In genomic region chr6:107627928-107628327, GRCh38 we compare ENCODE assay signal across 22 cellular contexts.
DNase-seq lines count a peak whose midpoint lies in the region; ATAC-seq and TF ChIP-seq lines count a peak whose summit lies in the region.
"Had no signal": no experiment of that assay in that cellular context is flagged by ENCODE, and none has a peak within 500 bp of the region (broad histone marks: within the 10 kb centered on the region; RNA-seq: fewer than 3 reads in every experiment).

No MANE protein-coding gene starts in this region.

- H3K4me2 ChIP-seq in GM23338, result peak overlapping the region; percentile 4; the same call in 1 of the 2 replicates
- no peak overlapping the region for H3K4me2 ChIP-seq in MM.1S (ENCODE audit: low read depth, low read length)
- H3K4me2 ChIP-seq: A549, PC-9 had no signal

- H3K27me3 Mint-ChIP-seq in GM23338 (ENCODE audit: insufficient read depth, low read depth, poor library complexity) (peaks cover 6% of the 10 kb centered on the region), neural crest cell (ENCODE audit: low read depth) (no peaks in the 10 kb centered on the region)
- H3K27me3 Mint-ChIP-seq in activated T-helper 1 cell treated with anti-CD3 and anti-CD28 coated beads, Interleukin-12 subunit alpha, Interleukin-12 subunit beta, Interleukin-2, Interleukin-4 antibody, amounts not matched to agents 30 ng/mL and 10 ng/mL and 1 ng/mL, durations not matched to agents 14 hours and 24 hours and 36 hours (ENCODE audit: insufficient read depth), result peaks cover 42% of the 10 kb centered on the region

- no peaks in the 10 kb centered on the region for H3K9me2 ChIP-seq in GM23338 (ENCODE audit: insufficient read depth)
- no peaks in the 10 kb centered on the region for H3K9me2 ChIP-seq in MM.1S (replicated peaks; ENCODE audit: insufficient read depth, low read length)

- peaks cover 37% of the 10 kb centered on the region for H3K4me1 ChIP-seq in GM23338 (ENCODE audit: insufficient read depth)
- no peaks in the 10 kb centered on the region for H3K4me1 ChIP-seq in MM.1S (ENCODE audit: low read length)

- no peak for TF ChIP-seq CTCF in GM23338 (conservative IDR thresholded peaks at IDR 0.05; ENCODE audit: low read depth in 2 of 2)
- TF ChIP-seq CTCF in dorsolateral prefrontal cortex (IDR thresholded peaks at IDR 0.05 in 54 of 56, conservative IDR thresholded peaks at IDR 0.05 in 2 of 56; ENCODE audit: low read depth in 1 of 56, partially characterized antibody in 56 of 56), result no peak
- no peak for TF ChIP-seq CTCF in neural crest cell (conservative IDR thresholded peaks at IDR 0.05)
- TF ChIP-seq CTCF in MM.1S (IDR thresholded peaks at IDR 0.05; ENCODE audit: low read length), result no peak

- no peaks in the 10 kb centered on the region for H3K9me3 ChIP-seq in MM.1S (replicated peaks; ENCODE audit: insufficient read depth, low read length)
- H3K9me3 ChIP-seq: A549 had no signal

- H3K27ac Mint-ChIP-seq in GM23338, result no peak overlapping the region
- peak overlapping the region; percentile 92 for H3K27ac Mint-ChIP-seq in neural crest cell (ENCODE audit: unreplicated experiment)
- no peak overlapping the region for H3K27ac Mint-ChIP-seq in activated T-helper 1 cell treated with anti-CD3 and anti-CD28 coated beads, Interleukin-12 subunit alpha, Interleukin-12 subunit beta, Interleukin-2, Interleukin-4 antibody, amounts not matched to agents 30 ng/mL and 10 ng/mL and 1 ng/mL, durations not matched to agents 14 hours and 24 hours and 36 hours
- H3K27ac Mint-ChIP-seq: B cell, CD14-positive monocyte, IgD-negative memory B cell had no signal

- H2AFZ ChIP-seq in GM23338 (no peak overlapping the region), MM.1S (ENCODE audit: low read length) (no peak overlapping the region)
- H2AFZ ChIP-seq: PC-9 had no signal

- ATAC-seq in GM23338, result no peak
- ATAC-seq: A549 had no signal

- H3K9ac ChIP-seq in MM.1S (ENCODE audit: low read length), result no peak overlapping the region

- intact Hi-C loops in dorsolateral prefrontal cortex (cut with DNase I), result no loop called here
- intact Hi-C loops in activated T-helper 1 cell treated with anti-CD3 and anti-CD28 coated beads, Interleukin-12 subunit alpha, Interleukin-12 subunit beta, Interleukin-2, Interleukin-4 antibody, amounts not matched to agents 30 ng/mL and 10 ng/mL and 1 ng/mL, durations not matched to agents 14 hours and 24 hours and 36 hours (cut with micrococcal nuclease), result no loop called here

- H3K27ac ChIP-seq in GM23338 (ENCODE audit: low read depth) (no peak overlapping the region), dorsolateral prefrontal cortex (peak overlapping the region in 34 of 59 donors; percentile 3 to 67 (median 33)), MM.1S (ENCODE audit: low read length) (no peak overlapping the region)
- H3K27ac ChIP-seq: A549, PC-9 had no signal

- DNase-seq in GM23338 (ENCODE audit: low spot score), result no peak
- peak; percentile 22 for DNase-seq in NCI-H2227 (lab: John Stamatoyannopoulos, UW; ENCODE audit: unreplicated experiment)
- DNase-seq in dorsolateral prefrontal cortex, result no peak
- DNase-seq in neural crest cell (ENCODE audit: low read depth, low spot score), result no peak
- no peak for DNase-seq in NCI-H1694 treated with DMSO at 0.1 percent for 48 hours (lab: John Stamatoyannopoulos, UW)
- no peak for DNase-seq in MM.1S
- DNase-seq in activated T-helper 1 cell treated with anti-CD3 and anti-CD28 coated beads, Interleukin-12 subunit alpha, Interleukin-12 subunit beta, Interleukin-2, Interleukin-4 antibody, amounts not matched to agents 30 ng/mL and 10 ng/mL and 1 ng/mL, durations not matched to agents 14 hours and 24 hours and 36 hours (ENCODE audit: low spot score), result no peak
- DNase-seq: EL, GF-D8, HCEC 1CT, MV-4-11, NCI-H1105 treated with DMSO at 0.1 percent for 48 hours, NCI-H187, NCI-H446, NCI-H526 treated with DMSO at 0.1 percent for 48 hours, RPMI8226, SHP77 had no signal

- no peaks in the 10 kb centered on the region for H3F3A ChIP-seq in GM23338 (replicated peaks; ENCODE audit: low read depth)
- H3F3A ChIP-seq in MM.1S (ENCODE audit: insufficient read depth, low read length), result no peaks in the 10 kb centered on the region

- H3K9me3 Mint-ChIP-seq in GM23338, result no peaks in the 10 kb centered on the region
- H3K9me3 Mint-ChIP-seq in neural crest cell, result no peaks in the 10 kb centered on the region
- no peaks in the 10 kb centered on the region for H3K9me3 Mint-ChIP-seq in activated T-helper 1 cell treated with anti-CD3 and anti-CD28 coated beads, Interleukin-12 subunit alpha, Interleukin-12 subunit beta, Interleukin-2, Interleukin-4 antibody, amounts not matched to agents 30 ng/mL and 10 ng/mL and 1 ng/mL, durations not matched to agents 14 hours and 24 hours and 36 hours
- H3K9me3 Mint-ChIP-seq: IgD-negative memory B cell had no signal

- no peak overlapping the region for H3K4me3 ChIP-seq in GM23338
- H3K4me3 ChIP-seq in dorsolateral prefrontal cortex, result no peak overlapping the region
- no peak overlapping the region for H3K4me3 ChIP-seq in MM.1S (ENCODE audit: low read length)
- H3K4me3 ChIP-seq: A549, PC-9 had no signal

- H3K4me3 Mint-ChIP-seq in GM23338 (no peak overlapping the region), neural crest cell (no peak overlapping the region)
- no peak overlapping the region for H3K4me3 Mint-ChIP-seq in activated T-helper 1 cell treated with anti-CD3 and anti-CD28 coated beads, Interleukin-12 subunit alpha, Interleukin-12 subunit beta, Interleukin-2, Interleukin-4 antibody, amounts not matched to agents 30 ng/mL and 10 ng/mL and 1 ng/mL, durations not matched to agents 14 hours and 24 hours and 36 hours
- H3K4me3 Mint-ChIP-seq: B cell, CD14-positive monocyte, IgD-negative memory B cell had no signal

- no peaks in the 10 kb centered on the region for H3K36me3 Mint-ChIP-seq in GM23338 (ENCODE audit: low read depth)
- no peaks in the 10 kb centered on the region for H3K36me3 Mint-ChIP-seq in neural crest cell (ENCODE audit: low read depth)
- no peaks in the 10 kb centered on the region for H3K36me3 Mint-ChIP-seq in activated T-helper 1 cell treated with anti-CD3 and anti-CD28 coated beads, Interleukin-12 subunit alpha, Interleukin-12 subunit beta, Interleukin-2, Interleukin-4 antibody, amounts not matched to agents 30 ng/mL and 10 ng/mL and 1 ng/mL, durations not matched to agents 14 hours and 24 hours and 36 hours (ENCODE audit: low read depth)
- H3K36me3 Mint-ChIP-seq: CD14-positive monocyte had no signal

- H3K79me2 ChIP-seq in GM23338 (replicated peaks; ENCODE audit: insufficient read depth), result no peaks in the 10 kb centered on the region
- H3K79me2 ChIP-seq in MM.1S (ENCODE audit: low read length), result no peaks in the 10 kb centered on the region

- H3K4me1 Mint-ChIP-seq in GM23338 (peaks cover 46% of the 10 kb centered on the region), neural crest cell (peaks cover 39% of the 10 kb centered on the region)
- H3K4me1 Mint-ChIP-seq in activated T-helper 1 cell treated with anti-CD3 and anti-CD28 coated beads, Interleukin-12 subunit alpha, Interleukin-12 subunit beta, Interleukin-2, Interleukin-4 antibody, amounts not matched to agents 30 ng/mL and 10 ng/mL and 1 ng/mL, durations not matched to agents 14 hours and 24 hours and 36 hours (ENCODE audit: low read depth), result no peaks in the 10 kb centered on the region
- H3K4me1 Mint-ChIP-seq: B cell, CD14-positive monocyte had no signal

- peaks cover 13% of the 10 kb centered on the region for H3K27me3 ChIP-seq in GM23338 (ENCODE audit: insufficient read depth)
- H3K27me3 ChIP-seq in dorsolateral prefrontal cortex, result no peaks in the 10 kb centered on the region
- H3K27me3 ChIP-seq in MM.1S (replicated peaks; ENCODE audit: insufficient read depth, low read length), result no peaks in the 10 kb centered on the region

- H3K36me3 ChIP-seq in GM23338 (ENCODE audit: insufficient read depth), result no peaks in the 10 kb centered on the region
- no peaks in the 10 kb centered on the region for H3K36me3 ChIP-seq in MM.1S (replicated peaks; ENCODE audit: insufficient read depth, low read length)

- H4K20me1 ChIP-seq in GM23338 (replicated peaks; ENCODE audit: insufficient read depth) (no peaks in the 10 kb centered on the region), MM.1S (ENCODE audit: insufficient read depth, low read length) (no peaks in the 10 kb centered on the region)

TF ChIP-seq in GM23338, 12 proteins besides CTCF, POLR2A, EP300 and RAD21:
- TF ChIP-seq ZNF114 (CRISPR knock-in tag; IDR thresholded peaks at IDR 0.05) (no peak), CREB1 (CRISPR knock-in tag; IDR thresholded peaks at IDR 0.05; ENCODE audit: low read depth) (no peak), ZNF331 (CRISPR knock-in tag; IDR thresholded peaks at IDR 0.05; ENCODE audit: low read depth) (no peak)

Comparison
In these comparisons a context has a peak if more than half of its experiments do, and no peak if none do; other contexts are left out.
1. H3K27ac ChIP-seq: peak in dorsolateral prefrontal cortex (34 of 59); none in GM23338 (single experiment) and MM.1S (single experiment).